ENCODE assay signal across 1 cellular context in genomic region chr12:56007892-56008471, GRCh38.
A peak's percentile ranks its signal among the peaks of the same experiment; 100 is the strongest.
TF ChIP-seq lines count a peak whose summit lies in the region.

No MANE protein-coding gene starts in this region.

TF ChIP-seq in HepG2, 621 proteins besides CTCF, POLR2A, EP300 and RAD21:
- TF ChIP-seq TEAD2 (CRISPR knock-in tag; IDR thresholded peaks at IDR 0.05): no peak
- TF ChIP-seq ZEB1 (IDR thresholded peaks at IDR 0.05; ENCODE audit: insufficient replicate concordance, low read depth): no peak
- TF ChIP-seq AHR (CRISPR knock-in tag; IDR thresholded peaks at IDR 0.05): no peak
- peak; percentile 36; the same call in 1 of the 2 replicates for TF ChIP-seq ZBTB38 (CRISPR knock-in tag; IDR thresholded peaks at IDR 0.05)
- 0 out of 2 replicates have a peak, but pooled peaks have one; percentile 17 for TF ChIP-seq ZNF687 (CRISPR knock-in tag; IDR thresholded peaks at IDR 0.05)
TF ChIP-seq in HepG2: peak in this region for 2.
